Comparison of ENCODE assay signal across 8 cellular contexts in genomic region chr17:42275527-42276358, GRCh38. TPM values are rescaled to one million over a fixed set of nuclear protein-coding genes. Genes with fewer than 3 reads are reported as not detected.
DNase-seq lines count a peak whose midpoint lies in the region; ATAC-seq, FAIRE-seq and TF ChIP-seq lines count a peak whose summit lies in the region.

No MANE protein-coding gene starts in this region.

- H3K4me1 ChIP-seq in astrocyte (ENCODE audit: insufficient read depth, low read length) = peaks cover 16% of the 10 kb centered on the region

- peak overlapping the region; percentile 67 for H2AFZ ChIP-seq in astrocyte (ENCODE audit: low read depth, low read length)

- no peaks in the 10 kb centered on the region for H3K36me3 Mint-ChIP-seq in astrocyte (ENCODE audit: low read depth, unreplicated experiment)

- H3K27me3 ChIP-seq in astrocyte (ENCODE audit: insufficient read depth, low read length) = no peaks in the 10 kb centered on the region

- H3K36me3 ChIP-seq in astrocyte (ENCODE audit: insufficient read depth, low read length) = no peaks in the 10 kb centered on the region

- peak; percentile 51 for FAIRE-seq in GM12892 (lab: Jason Lieb, UNC)
- no peak for FAIRE-seq in astrocyte (lab: Jason Lieb, UNC)

- peaks cover 16% of the 10 kb centered on the region for H3K4me1 Mint-ChIP-seq in astrocyte (ENCODE audit: low read depth, unreplicated experiment)

- no peaks in the 10 kb centered on the region for H3K9me3 ChIP-seq in astrocyte (ENCODE audit: insufficient read depth, low read depth, low read length)

- no peaks in the 10 kb centered on the region for H3K9me3 Mint-ChIP-seq in astrocyte (ENCODE audit: unreplicated experiment)

- peak overlapping the region; percentile 99 for H3K4me2 ChIP-seq in astrocyte (ENCODE audit: low read length)

- H4K20me1 ChIP-seq in astrocyte (ENCODE audit: insufficient read depth, low read length) = peaks cover 47% of the 10 kb centered on the region

- H3K9ac ChIP-seq in astrocyte (ENCODE audit: low read length) = peak overlapping the region; percentile 85

- TF ChIP-seq CTCF in astrocyte (IDR thresholded peaks at IDR 0.05; ENCODE audit: insufficient read depth, low read depth, low read length) = no peak

- TF ChIP-seq POLR2A in GM12892 (IDR thresholded peaks at IDR 0.05; ENCODE audit: low read depth, low read length) = no peak

- H3K27ac Mint-ChIP-seq in astrocyte (ENCODE audit: unreplicated experiment) = peak overlapping the region; percentile 88

- peaks cover 7% of the 10 kb centered on the region for H3K27me3 Mint-ChIP-seq in astrocyte (ENCODE audit: low read depth, unreplicated experiment)

- peak overlapping the region; percentile 75 for H3K27ac ChIP-seq in astrocyte (ENCODE audit: low read depth, low read length)

- H3K4me3 ChIP-seq in astrocyte (ENCODE audit: insufficient read depth, low read depth, low read length) = peak overlapping the region; percentile 76

- H3K4me3 Mint-ChIP-seq in astrocyte (ENCODE audit: unreplicated experiment) = peak overlapping the region; percentile 94

- ATAC-seq in HG02885 (IDR thresholded peaks at IDR 0.05; ENCODE audit: poor library complexity, unreplicated experiment) (peak; percentile 51), HG03439 (IDR thresholded peaks at IDR 0.05; ENCODE audit: unreplicated experiment) (no peak)

- DNase-seq in GM12892 (ENCODE audit: insufficient read length) = no peak
- DNase-seq in SK-N-DZ (ENCODE audit: low spot score) = peak; percentile 60
- DNase-seq in astrocyte (ENCODE audit: low read depth) = peak; percentile 38
- DNase-seq in iris pigment epithelial cell (ENCODE audit: low read depth) = peak; percentile 44
- DNase-seq in stimulated activated CD4-positive, alpha-beta T cell treated with anti-CD3 and anti-CD28 coated beads, Interleukin-1b, Interleukin-23, amount 100 ng/mL, for 48 hours = peak; percentile 19
- no peak for DNase-seq in germinal center (ENCODE audit: low spot score)

- H3K79me2 ChIP-seq in astrocyte (ENCODE audit: insufficient read depth, low read length) = peaks cover 52% of the 10 kb centered on the region

RNA-seq across cellular contexts. Expression of gene STAT5B, which starts 0.4 kb away (rescaled TPM):
- polyA plus RNA-seq in GM12892 (2012; ENCODE audit: missing spikeins) = 40.7 TPM
- 25.5 and 36.7 TPM in 2 replicates for polyA plus RNA-seq in SK-N-DZ (2014; cell fraction: cytosol; rRNA removed)
- polyA plus RNA-seq in SK-N-DZ (2014; cell fraction: nucleus; rRNA removed) = 72.8 and 97.3 TPM in 2 replicates
- total RNA-seq in astrocyte = 23.1 and 23.7 TPM in 2 replicates

RNA-seq across cellular contexts. Expression of gene STAT5A, which starts 12.6 kb away (rescaled TPM):
- 48.4 TPM for polyA plus RNA-seq in GM12892 (2012; ENCODE audit: missing spikeins)
- polyA plus RNA-seq in SK-N-DZ (2014; cell fraction: cytosol; rRNA removed) = 10.1 and 12.0 TPM in 2 replicates
- polyA plus RNA-seq in SK-N-DZ (2014; cell fraction: nucleus; rRNA removed) = 13.6 and 19.3 TPM in 2 replicates
- 0.77 and 1.9 TPM in 2 replicates for total RNA-seq in astrocyte

Comparison
In these comparisons a context has a peak if more than half of its experiments do, and no peak if none do; other contexts are left out.
1. DNase-seq: peak in SK-N-DZ (single experiment), astrocyte (single experiment), iris pigment epithelial cell (single experiment) and stimulated activated CD4-positive, alpha-beta T cell treated with anti-CD3 and anti-CD28 coated beads, Interleukin-1b, Interleukin-23, amount 100 ng/mL, for 48 hours (single experiment); none in GM12892 (single experiment) and germinal center (single experiment).